ENCODE assay signal across 21 cellular contexts in genomic region chr1:46703927-46704641, GRCh38. TPM values are rescaled to one million over a fixed set of nuclear protein-coding genes. Genes with fewer than 3 reads are reported as not detected.
DNase-seq lines count a peak whose midpoint lies in the region; ATAC-seq, FAIRE-seq and TF ChIP-seq lines count a peak whose summit lies in the region.
"Had no signal": no experiment of that assay in that cellular context is flagged by ENCODE, and none has a peak within 500 bp of the region (broad histone marks: within the 10 kb centered on the region; RNA-seq: fewer than 3 reads in every experiment).

No MANE protein-coding gene starts in this region.

- TF ChIP-seq EP300 in HepG2 (IDR thresholded peaks at IDR 0.05; ENCODE audit: low read depth in 2 of 2, low read length in 2 of 2) (no peak), HepG2 (CRISPR knock-in tag; IDR thresholded peaks at IDR 0.05; ENCODE audit: borderline replicate concordance) (no peak)

- no peak overlapping the region for H3K4me3 ChIP-seq in CD4-positive, alpha-beta memory T cell (ENCODE audit: low read length in 2 of 2)
- no peak overlapping the region for H3K4me3 ChIP-seq in astrocyte (ENCODE audit: insufficient read depth, low read depth, low read length)
- H3K4me3 ChIP-seq in HepG2 (replicated peaks in 1 of 3; ENCODE audit: insufficient read depth in 1 of 3, low read depth in 2 of 3, low read length in 3 of 3) = no peak overlapping the region

- CTCF ChIA-PET in CD4-positive, alpha-beta memory T cell (lab: Charles Lee; ENCODE audit: partially characterized antibody) = interaction anchor here (1.3 to 1.8 kb wide), 2 partner anchors 17 to 21 kb away, joined by 3 to 4 read pairs; no protein-coding TSS in a partner anchor
- CTCF ChIA-PET in HepG2 (lab: Yijun Ruan, JAX; ENCODE audit: low intra/inter-chr PET ratio, low total read pairs) = no interaction called here

- peaks cover 29 to 68% (median 39%) of the 10 kb centered on the region in 4 donors for H3K4me1 Mint-ChIP-seq in CD4-positive, alpha-beta memory T cell
- H3K4me1 Mint-ChIP-seq in astrocyte (ENCODE audit: low read depth, unreplicated experiment) = no peaks in the 10 kb centered on the region
- H3K4me1 Mint-ChIP-seq in HFFc6 (ENCODE audit: low read depth) = peaks cover 10% of the 10 kb centered on the region

- H4K20me1 ChIP-seq in astrocyte (ENCODE audit: insufficient read depth, low read length) (peaks cover 31% of the 10 kb centered on the region), HepG2 (ENCODE audit: insufficient read depth, low read length) (no peaks in the 10 kb centered on the region)

- H3K9me3 ChIP-seq in CD4-positive, alpha-beta memory T cell (ENCODE audit: control insufficient read depth in 1 of 2, low read length in 2 of 2) = no peaks in the 10 kb centered on the region
- H3K9me3 ChIP-seq in astrocyte (ENCODE audit: insufficient read depth, low read depth, low read length) (no peaks in the 10 kb centered on the region), HepG2 (ENCODE audit: low read length) (no peaks in the 10 kb centered on the region)

- H3K4me2 ChIP-seq in astrocyte (ENCODE audit: low read length) (no peak overlapping the region), HepG2 (ENCODE audit: low read depth, low read length) (no peak overlapping the region)

- H2AFZ ChIP-seq in astrocyte (ENCODE audit: low read depth, low read length) (no peak overlapping the region), HepG2 (ENCODE audit: low read length) (no peak overlapping the region)

- FAIRE-seq in astrocyte (lab: Jason Lieb, UNC) (no peak), HepG2 (lab: Jason Lieb, UNC) (no peak)
- FAIRE-seq: H54 had no signal

- no peak for DNase-seq in CD4-positive, alpha-beta memory T cell
- DNase-seq in astrocyte (ENCODE audit: low read depth) (no peak), HepG2 (ENCODE audit: low spot score) (no peak), NCI-H146 treated with DMSO at 0.1 percent for 48 hours (lab: John Stamatoyannopoulos, UW; ENCODE audit: unreplicated experiment) (no peak), HFFc6 (no peak)
- DNase-seq: ACHN, C1 segment of cervical spinal cord, DMS79, Kasumi-1, NCI-H1105, NCI-H1694 treated with DMSO at 0.1 percent for 48 hours, NCI-H510A, NCI-H774, OCI-M1, RPMI8226 had no signal

- H3K27me3 ChIP-seq in CD4-positive, alpha-beta memory T cell (ENCODE audit: insufficient read depth, low read length) = no peaks in the 10 kb centered on the region
- H3K27me3 ChIP-seq in astrocyte (ENCODE audit: insufficient read depth, low read length) (no peaks in the 10 kb centered on the region), HepG2 (ENCODE audit: control insufficient read depth in 1 of 2, insufficient read depth in 2 of 2, low read length in 2 of 2) (no peaks in the 10 kb centered on the region)

- WGBS in HepG2 (ENCODE audit: low lambda C conversion rate) = 61% methylated on average over 3 of the region's 3 CpGs

- TF ChIP-seq CTCF in C4-2B (conservative IDR thresholded peaks at IDR 0.05) (no peak), astrocyte (IDR thresholded peaks at IDR 0.05; ENCODE audit: insufficient read depth, low read depth, low read length) (no peak), HepG2 (CRISPR knock-in tag; IDR thresholded peaks at IDR 0.05) (no peak), HFFc6 (IDR thresholded peaks at IDR 0.05) (no peak)

- no peaks in the 10 kb centered on the region for H3K27me3 Mint-ChIP-seq in CD4-positive, alpha-beta memory T cell
- H3K27me3 Mint-ChIP-seq in astrocyte (ENCODE audit: low read depth, unreplicated experiment) (no peaks in the 10 kb centered on the region), HFFc6 (ENCODE audit: insufficient read depth) (no peaks in the 10 kb centered on the region)
- H3K27me3 Mint-ChIP-seq: IgD-negative memory B cell had no signal

- POLR2A ChIA-PET in CD4-positive, alpha-beta memory T cell (lab: Charles Lee; ENCODE audit: partially characterized antibody) = interaction anchor here (1.1 kb wide), 1 partner anchor 8 kb away, joined by 4 read pairs; no protein-coding TSS in a partner anchor
- POLR2A ChIA-PET in HepG2 (lab: Yijun Ruan, JAX) = interaction anchor here (1.1 kb wide), 1 partner anchor 16 kb away, joined by 3 read pairs; no protein-coding TSS in a partner anchor

- H3K36me3 Mint-ChIP-seq in CD4-positive, alpha-beta memory T cell = peaks cover 43 to 85% of the 10 kb centered on the region in 2 donors
- H3K36me3 Mint-ChIP-seq in astrocyte (ENCODE audit: low read depth, unreplicated experiment) (peaks cover 7% of the 10 kb centered on the region), HFFc6 (ENCODE audit: low read depth) (peaks cover 23% of the 10 kb centered on the region)
- H3K36me3 Mint-ChIP-seq: IgD-negative memory B cell had no signal

- no peak for ATAC-seq in HepG2
- ATAC-seq in GM21825 (IDR thresholded peaks at IDR 0.05; ENCODE audit: unreplicated experiment) = no peak

- in situ Hi-C loops in HepG2 (cut with HindIII; ENCODE audit: extremely low pct_ligation_motif_present, low pct_unique_long_range_greater_than_20kb) = no loop called here

- no peaks in the 10 kb centered on the region for H3K4me1 ChIP-seq in CD4-positive, alpha-beta memory T cell (ENCODE audit: insufficient read depth, low read length)
- H3K4me1 ChIP-seq in astrocyte (ENCODE audit: insufficient read depth, low read length) = no peaks in the 10 kb centered on the region
- H3K4me1 ChIP-seq in HepG2 (ENCODE audit: insufficient read depth, low read length) = no peaks in the 10 kb centered on the region

- 0 out of 2 replicates have a peak overlapping the region, but pooled peaks have one; percentile 7 for H3K27ac ChIP-seq in C4-2B
- no peak overlapping the region for H3K27ac ChIP-seq in CD4-positive, alpha-beta memory T cell (ENCODE audit: low read depth, low read length)
- no peak overlapping the region for H3K27ac ChIP-seq in astrocyte (ENCODE audit: low read depth, low read length)
- no peak overlapping the region for H3K27ac ChIP-seq in HepG2 (ENCODE audit: extremely low read length, insufficient read depth, low read length)
- H3K27ac ChIP-seq: HL-60 had no signal

- TF ChIP-seq RAD21 in HepG2 (CRISPR knock-in tag; IDR thresholded peaks at IDR 0.05) = no peak

- no TSS peak for BruUV-seq in HepG2 (replicated peaks; lab: Mats Ljungman, UMichigan)

- no peaks in the 10 kb centered on the region for H3K9me3 Mint-ChIP-seq in CD4-positive, alpha-beta memory T cell
- H3K9me3 Mint-ChIP-seq in astrocyte (ENCODE audit: unreplicated experiment) (no peaks in the 10 kb centered on the region), HFFc6 (no peaks in the 10 kb centered on the region)
- H3K9me3 Mint-ChIP-seq: IgD-negative memory B cell had no signal

- no peak for TF ChIP-seq POLR2A in HepG2 (IDR thresholded peaks at IDR 0.05; ENCODE audit: insufficient read depth in 1 of 2, low read depth in 2 of 2, low read length in 2 of 2)

- no peak overlapping the region for H3K4me3 Mint-ChIP-seq in CD4-positive, alpha-beta memory T cell
- H3K4me3 Mint-ChIP-seq in astrocyte (ENCODE audit: unreplicated experiment) (no peak overlapping the region), HFFc6 (no peak overlapping the region)
- H3K4me3 Mint-ChIP-seq: IgD-negative memory B cell had no signal

- peaks cover 46% of the 10 kb centered on the region for H3K36me3 ChIP-seq in CD4-positive, alpha-beta memory T cell (ENCODE audit: insufficient read depth, low read length)
- H3K36me3 ChIP-seq in astrocyte (ENCODE audit: insufficient read depth, low read length) (peaks cover 29% of the 10 kb centered on the region), HepG2 (replicated peaks in 1 of 2; ENCODE audit: control insufficient read depth in 1 of 2, insufficient read depth in 2 of 2, low read length in 2 of 2) (peaks cover 16 to 68% of the 10 kb centered on the region in 2 experiments)

- H3K27ac Mint-ChIP-seq in CD4-positive, alpha-beta memory T cell = peak overlapping the region in 4 of 7 donors; percentile 18 to 78 (median 62)
- H3K27ac Mint-ChIP-seq in astrocyte (ENCODE audit: unreplicated experiment) (peak overlapping the region; percentile 47), HFFc6 (no peak overlapping the region)
- H3K27ac Mint-ChIP-seq: IgD-negative memory B cell had no signal

- H3K9ac ChIP-seq in astrocyte (ENCODE audit: low read length) (no peak overlapping the region), HepG2 (ENCODE audit: insufficient read depth, low read depth, low read length) (no peak overlapping the region)

- intact Hi-C loops in CD4-positive, alpha-beta memory T cell (cut with micrococcal nuclease) = no loop called here
- intact Hi-C loops in HepG2 (cut with micrococcal nuclease; ENCODE audit: unreplicated experiment) = no loop called here

- peaks cover 9% of the 10 kb centered on the region for H3K79me2 ChIP-seq in astrocyte (ENCODE audit: insufficient read depth, low read length)
- H3K79me2 ChIP-seq in HepG2 (ENCODE audit: insufficient read depth, low read length) = no peaks in the 10 kb centered on the region

RNA-seq across cellular contexts. Expression of gene EFCAB14, which starts 14.8 kb away (rescaled TPM):
- total RNA-seq in CD4-positive, alpha-beta memory T cell = 10 to 100 TPM; 96.7 to 98.5 TPM
- 100 to 1,000 TPM in 1 of 2 donors, 10 to 100 TPM in 1; 87.0 to 117 TPM for polyA plus RNA-seq in CD4-positive, alpha-beta memory T cell
- total RNA-seq in astrocyte (47.3 and 50.7 TPM in 2 replicates), HepG2 (2016; rRNA removed; fragmentation: Illumina TruSeq; extraction: Trizol) (17.4 and 17.9 TPM in 2 replicates)
- 11.0 and 11.7 TPM in 2 replicates for total RNA-seq in HepG2 (2016; cell fraction: cytosol; rRNA removed; fragmentation: Illumina TruSeq; extraction: Trizol; ENCODE audit: low read depth)
- 16.1 and 18.3 TPM in 2 replicates for total RNA-seq in HepG2 (2016; cell fraction: insoluble cytoplasmic fraction; rRNA removed; fragmentation: Illumina TruSeq; extraction: Trizol)
- total RNA-seq in HepG2 (2016; cell fraction: membrane; rRNA removed; fragmentation: Illumina TruSeq; extraction: Trizol) = 25.4 and 27.5 TPM in 2 replicates
- 20.5 and 25.5 TPM in 2 replicates for total RNA-seq in HepG2 (2016; cell fraction: nucleus; rRNA removed; fragmentation: Illumina TruSeq; extraction: Trizol)
- polyA plus RNA-seq in HepG2 (2011; rRNA removed) = 12.4 and 13.4 TPM in 2 replicates
- 7.2 and 10.6 TPM in 2 replicates for polyA plus RNA-seq in HepG2 (2011; cell fraction: cytosol; rRNA removed)
- 11.6 and 14.9 TPM in 2 replicates for polyA plus RNA-seq in HepG2 (2011; cell fraction: nucleus; rRNA removed)
- polyA plus RNA-seq in HepG2 (2012) = 11.5 and 11.8 TPM in 2 replicates
- polyA plus RNA-seq in HepG2 (2016; cell fraction: cytosol; fragmentation: Illumina TruSeq; extraction: Trizol; ENCODE audit: low read depth) = 6.7 and 7.2 TPM in 2 replicates
- polyA plus RNA-seq in HepG2 (2016; cell fraction: insoluble cytoplasmic fraction; fragmentation: Illumina TruSeq; extraction: Trizol; ENCODE audit: low read depth) = 18.6 and 19.8 TPM in 2 replicates
- 17.5 and 20.0 TPM in 2 replicates for polyA plus RNA-seq in HepG2 (2016; cell fraction: membrane; fragmentation: Illumina TruSeq; extraction: Trizol; ENCODE audit: low read depth)
- 25.2 and 29.8 TPM in 2 replicates for polyA plus RNA-seq in HepG2 (2016; cell fraction: nucleus; fragmentation: Illumina TruSeq; extraction: Trizol; ENCODE audit: insufficient read depth, low read depth)
- polyA minus RNA-seq in HepG2 (2011; rRNA and poly(A)+ RNA removed; ENCODE audit: low replicate concordance) = 12.3 and 40.5 TPM in 2 replicates
- 13.4 and 18.1 TPM in 2 replicates for polyA minus RNA-seq in HepG2 (2011; cell fraction: cytosol; rRNA and poly(A)+ RNA removed)
- polyA minus RNA-seq in HepG2 (2011; cell fraction: nucleus; rRNA and poly(A)+ RNA removed) = 22.0 and 31.1 TPM in 2 replicates
- total RNA-seq in HFFc6 (2021; fragmentation: NEBNext Ultra II Directional; extraction: Animal tissue kit (Norgen Biotek cat#: 25700)) = 10 to 100 TPM; 60.6 to 69.7 (median 66.4) TPM

RNA-seq across cellular contexts. Expression of gene TEX38, which starts 32.4 kb away (rescaled TPM):
- not detected for total RNA-seq in CD4-positive, alpha-beta memory T cell
- under 1 TPM in 1 of 2 donors, not detected in 1; 0.25 TPM for polyA plus RNA-seq in CD4-positive, alpha-beta memory T cell
- total RNA-seq in astrocyte (not detected in 2 replicates), HepG2 (2016; rRNA removed; fragmentation: Illumina TruSeq; extraction: Trizol) (not detected in 2 replicates)
- not detected in 2 replicates for total RNA-seq in HepG2 (2016; cell fraction: cytosol; rRNA removed; fragmentation: Illumina TruSeq; extraction: Trizol; ENCODE audit: low read depth)
- total RNA-seq in HepG2 (2016; cell fraction: insoluble cytoplasmic fraction; rRNA removed; fragmentation: Illumina TruSeq; extraction: Trizol) = not detected in 2 replicates
- not detected in 2 replicates for total RNA-seq in HepG2 (2016; cell fraction: membrane; rRNA removed; fragmentation: Illumina TruSeq; extraction: Trizol)
- not detected in 2 replicates for total RNA-seq in HepG2 (2016; cell fraction: nucleus; rRNA removed; fragmentation: Illumina TruSeq; extraction: Trizol)
- polyA plus RNA-seq in HepG2 (2011; rRNA removed) = 0.07 and 0.18 TPM in 2 replicates
- not detected in 2 replicates for polyA plus RNA-seq in HepG2 (2011; cell fraction: cytosol; rRNA removed)
- polyA plus RNA-seq in HepG2 (2011; cell fraction: nucleus; rRNA removed) = 0.34 and 0.36 TPM in 2 replicates
- not detected in 2 replicates for polyA plus RNA-seq in HepG2 (2012)
- not detected in 2 replicates for polyA plus RNA-seq in HepG2 (2016; cell fraction: cytosol; fragmentation: Illumina TruSeq; extraction: Trizol; ENCODE audit: low read depth)
- not detected in 2 replicates for polyA plus RNA-seq in HepG2 (2016; cell fraction: insoluble cytoplasmic fraction; fragmentation: Illumina TruSeq; extraction: Trizol; ENCODE audit: low read depth)
- not detected in 2 replicates for polyA plus RNA-seq in HepG2 (2016; cell fraction: membrane; fragmentation: Illumina TruSeq; extraction: Trizol; ENCODE audit: low read depth)
- not detected in 2 replicates for polyA plus RNA-seq in HepG2 (2016; cell fraction: nucleus; fragmentation: Illumina TruSeq; extraction: Trizol; ENCODE audit: insufficient read depth, low read depth)
- 0.40 TPM in 1 of 2 replicates, not detected in the other for polyA minus RNA-seq in HepG2 (2011; rRNA and poly(A)+ RNA removed; ENCODE audit: low replicate concordance)
- not detected in 2 replicates for polyA minus RNA-seq in HepG2 (2011; cell fraction: cytosol; rRNA and poly(A)+ RNA removed)
- polyA minus RNA-seq in HepG2 (2011; cell fraction: nucleus; rRNA and poly(A)+ RNA removed) = not detected in 2 replicates
- under 1 TPM in 1 of 6 experiments, not detected in 5; 0.24 TPM for total RNA-seq in HFFc6 (2021; fragmentation: NEBNext Ultra II Directional; extraction: Animal tissue kit (Norgen Biotek cat#: 25700))
- total RNA-seq: HT1080 had no signal
- polyA plus RNA-seq: IgD-negative memory B cell had no signal

RNA-seq across cellular contexts. Expression of gene ATPAF1, which starts 35.9 kb away (rescaled TPM):
- 10 to 100 TPM; 32.9 to 37.6 TPM for total RNA-seq in CD4-positive, alpha-beta memory T cell
- polyA plus RNA-seq in CD4-positive, alpha-beta memory T cell = 100 to 1,000 TPM in 1 of 2 donors, 10 to 100 TPM in 1; 76.6 to 128 TPM
- total RNA-seq in astrocyte (19.3 and 20.2 TPM in 2 replicates), HepG2 (2016; rRNA removed; fragmentation: Illumina TruSeq; extraction: Trizol) (66.6 and 82.9 TPM in 2 replicates)
- 16.7 and 20.1 TPM in 2 replicates for total RNA-seq in HepG2 (2016; cell fraction: cytosol; rRNA removed; fragmentation: Illumina TruSeq; extraction: Trizol; ENCODE audit: low read depth)
- 68.9 and 89.4 TPM in 2 replicates for total RNA-seq in HepG2 (2016; cell fraction: insoluble cytoplasmic fraction; rRNA removed; fragmentation: Illumina TruSeq; extraction: Trizol)
- 49.1 and 50.0 TPM in 2 replicates for total RNA-seq in HepG2 (2016; cell fraction: membrane; rRNA removed; fragmentation: Illumina TruSeq; extraction: Trizol)
- 25.2 and 28.9 TPM in 2 replicates for total RNA-seq in HepG2 (2016; cell fraction: nucleus; rRNA removed; fragmentation: Illumina TruSeq; extraction: Trizol)
- polyA plus RNA-seq in HepG2 (2011; rRNA removed) = 57.3 and 76.7 TPM in 2 replicates
- 49.4 and 72.7 TPM in 2 replicates for polyA plus RNA-seq in HepG2 (2011; cell fraction: cytosol; rRNA removed)
- polyA plus RNA-seq in HepG2 (2011; cell fraction: nucleus; rRNA removed) = 20.5 and 24.9 TPM in 2 replicates
- polyA plus RNA-seq in HepG2 (2012) = 41.0 and 52.7 TPM in 2 replicates
- polyA plus RNA-seq in HepG2 (2016; cell fraction: cytosol; fragmentation: Illumina TruSeq; extraction: Trizol; ENCODE audit: low read depth) = 22.8 and 23.2 TPM in 2 replicates
- 95.2 and 103 TPM in 2 replicates for polyA plus RNA-seq in HepG2 (2016; cell fraction: insoluble cytoplasmic fraction; fragmentation: Illumina TruSeq; extraction: Trizol; ENCODE audit: low read depth)
- polyA plus RNA-seq in HepG2 (2016; cell fraction: membrane; fragmentation: Illumina TruSeq; extraction: Trizol; ENCODE audit: low read depth) = 45.1 and 45.9 TPM in 2 replicates
- polyA plus RNA-seq in HepG2 (2016; cell fraction: nucleus; fragmentation: Illumina TruSeq; extraction: Trizol; ENCODE audit: insufficient read depth, low read depth) = 40.9 and 46.7 TPM in 2 replicates
- polyA minus RNA-seq in HepG2 (2011; rRNA and poly(A)+ RNA removed; ENCODE audit: low replicate concordance) = 21.5 and 23.1 TPM in 2 replicates
- 34.2 and 40.5 TPM in 2 replicates for polyA minus RNA-seq in HepG2 (2011; cell fraction: cytosol; rRNA and poly(A)+ RNA removed)
- 26.4 and 40.3 TPM in 2 replicates for polyA minus RNA-seq in HepG2 (2011; cell fraction: nucleus; rRNA and poly(A)+ RNA removed)
- 10 to 100 TPM; 32.7 to 42.9 (median 41.5) TPM for total RNA-seq in HFFc6 (2021; fragmentation: NEBNext Ultra II Directional; extraction: Animal tissue kit (Norgen Biotek cat#: 25700))
